In the genomic region with DNA sequence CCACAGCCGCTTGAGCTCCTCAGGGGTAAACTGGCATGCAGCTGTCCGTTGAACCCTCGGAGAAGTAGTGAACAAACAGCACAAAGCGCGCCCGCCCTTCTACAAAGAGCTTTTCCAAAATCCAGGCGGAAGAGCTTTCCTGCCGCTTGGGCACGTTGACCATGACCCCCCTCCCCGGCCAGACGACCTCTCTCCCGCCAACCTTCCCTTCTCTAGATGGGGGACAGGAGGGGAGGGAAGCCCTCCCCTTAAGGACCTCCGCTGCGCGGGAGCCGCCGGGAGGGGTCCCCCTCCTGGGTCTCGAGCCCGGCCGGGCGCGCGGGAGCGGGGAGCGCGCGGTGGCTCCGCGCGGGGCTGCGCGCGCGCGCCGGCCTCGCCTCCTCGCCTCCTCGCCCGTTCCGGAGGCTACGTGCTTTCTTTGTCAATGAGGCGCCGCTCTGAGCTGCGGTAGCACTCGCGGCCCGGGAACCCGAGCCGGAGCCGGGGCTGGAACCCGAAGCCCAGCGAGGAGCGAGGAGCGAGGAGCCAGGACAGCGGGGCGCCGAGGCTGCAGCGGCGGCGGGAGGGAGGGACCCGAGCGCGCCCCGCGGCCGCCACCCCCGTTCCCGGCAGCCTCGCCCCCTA, we compare ENCODE assay signal across 8 cellular contexts. TPM values are rescaled to one million over a fixed set of nuclear protein-coding genes. Genes with fewer than 3 reads are reported as not detected.
A peak's percentile ranks its signal among the peaks of the same experiment; 100 is the strongest.
DNase-seq lines count a peak whose midpoint lies in the region; ATAC-seq and TF ChIP-seq lines count a peak whose summit lies in the region.

A gene (plus strand): TSS at position 421 of the 624 bp plus-strand sequence.

- H3K4me3 Mint-ChIP-seq in brain (peak within 1 kb of the TSS; percentile 88 to 91 (median 89)), type B pancreatic cell (peak within 1 kb of the TSS; percentile 89)

- DNase-seq in NCI-H1417 (lab: John Stamatoyannopoulos, UW) (peak; percentile 61 to 87 (median 80)), NCI-H1417 treated with DMSO at 0.1 percent for 48 hours (lab: John Stamatoyannopoulos, UW) (no peak), M059J (ENCODE audit: low read depth) (peak; percentile 49), lower leg skin (ENCODE audit: low spot score in 2 of 2) (no peak), type B pancreatic cell (ENCODE audit: extremely low spot score, unreplicated experiment) (no peak), NCI-H226 (no peak)

- H3K36me3 Mint-ChIP-seq in brain = no peaks in the 10 kb centered on the region
- no peaks in the 10 kb centered on the region for H3K36me3 Mint-ChIP-seq in type B pancreatic cell

- intact Hi-C loops in lower leg skin (cut with DNase I; ENCODE audit: low total_unique reads) = no loop called here

- peaks cover 0 to 3% (median 0%) of the 10 kb centered on the region in 5 experiments for H3K9me3 Mint-ChIP-seq in brain
- no peaks in the 10 kb centered on the region for H3K9me3 Mint-ChIP-seq in type B pancreatic cell

- peaks cover 10% of the 10 kb centered on the region for H3K27me3 Mint-ChIP-seq in brain
- peaks cover 60% of the 10 kb centered on the region for H3K27me3 Mint-ChIP-seq in type B pancreatic cell

- no peak for ATAC-seq in GM21515 (IDR thresholded peaks at IDR 0.05; ENCODE audit: unreplicated experiment)

- 5 to 10% methylated on average over 11 to 31 of the region's 70 CpGs for WGBS in lower leg skin, 2 donors

- TF ChIP-seq POLR2A in lower leg skin (IDR thresholded peaks at IDR 0.05) = no peak

- no peak for TF ChIP-seq CTCF in brain (conservative IDR thresholded peaks at IDR 0.05)
- TF ChIP-seq CTCF in lower leg skin (IDR thresholded peaks at IDR 0.05) = no peak
- TF ChIP-seq CTCF in type B pancreatic cell (conservative IDR thresholded peaks at IDR 0.05) = no peak

- peak within 1 kb of the TSS; percentile 10 for H3K4me3 ChIP-seq in lower leg skin (ENCODE audit: low read depth, poor library complexity, severe bottlenecking)

- H3K4me1 Mint-ChIP-seq in brain (peaks cover 10% of the 10 kb centered on the region), type B pancreatic cell (ENCODE audit: unreplicated experiment) (peaks cover 14% of the 10 kb centered on the region)

- peak within 1 kb of the TSS; percentile 69 to 91 (median 89) for H3K27ac Mint-ChIP-seq in brain
- H3K27ac Mint-ChIP-seq in type B pancreatic cell = peak within 1 kb of the TSS; percentile 31

RNA-seq across cellular contexts. Expression of the gene that starts here (rescaled TPM):
- total RNA-seq in M059J (2014; rRNA removed; shearing (Covaris generic)) = 8.3 and 11.6 TPM in 2 replicates
- polyA plus RNA-seq in brain (ENCODE audit: insufficient read depth, low read depth, low replicate concordance) = 11.0 TPM
- total RNA-seq in lower leg skin = 1 to 10 TPM; 2.0 to 4.2 (median 3.1) TPM
- total RNA-seq in type B pancreatic cell (ENCODE audit: low replicate concordance) = 3.9 and 10.6 TPM in 2 replicates

Comparison
In these comparisons a context has a peak if more than half of its experiments do, and no peak if none do; other contexts are left out.
1. DNase-seq: peak in NCI-H1417 (3 of 3) and M059J (single experiment); none in NCI-H1417 treated with DMSO at 0.1 percent for 48 hours (single experiment), lower leg skin (0 of 2), type B pancreatic cell (single experiment) and NCI-H226 (single experiment).